Comparison of ENCODE assay signal across 9 cellular contexts in the genomic region with DNA sequence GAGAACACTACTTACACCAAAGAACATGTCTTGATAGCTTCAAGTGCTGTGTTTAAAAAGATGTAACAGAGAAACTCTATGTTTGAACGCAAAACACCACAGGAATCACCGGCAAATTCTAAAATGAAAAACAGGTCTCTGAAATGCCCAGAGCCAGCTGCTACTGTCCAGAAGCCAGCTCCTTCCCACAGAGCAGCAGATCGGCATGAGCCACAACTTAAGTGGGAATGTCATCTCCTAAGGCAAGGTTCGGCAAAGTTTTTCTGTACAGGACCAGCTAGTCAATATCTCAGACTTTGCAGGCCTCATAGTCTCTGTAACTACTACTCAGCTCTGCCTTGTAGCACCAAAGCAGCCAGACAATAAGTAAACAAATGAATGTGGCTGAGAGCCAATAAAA. TPM values are rescaled to one million over a fixed set of nuclear protein-coding genes. Genes with fewer than 3 reads are reported as not detected.
DNase-seq lines count a peak whose midpoint lies in the region; ATAC-seq and TF ChIP-seq lines count a peak whose summit lies in the region.
"Had no signal": no experiment of that assay in that cellular context is flagged by ENCODE, and none has a peak within 500 bp of the region (broad histone marks: within the 10 kb centered on the region; RNA-seq: fewer than 3 reads in every experiment).

No MANE protein-coding gene starts in this region.

- peak overlapping the region; percentile 91 to 96 for H3K27ac ChIP-seq in right atrium auricular region
- H3K27ac ChIP-seq in sigmoid colon = peak overlapping the region; percentile 93 to 94 (median 93)

- intact Hi-C loops in sigmoid colon (cut with DNase I) = no loop called here

- peaks cover 3% of the 10 kb centered on the region for H3K36me3 ChIP-seq in adipocyte (ENCODE audit: control insufficient read depth, insufficient read depth, low read length, severe bottlenecking)
- no peaks in the 10 kb centered on the region for H3K36me3 ChIP-seq in right atrium auricular region
- H3K36me3 ChIP-seq in sigmoid colon = no peaks in the 10 kb centered on the region

- in situ Hi-C loops in G401 (cut with HindIII; ENCODE audit: low sequenced_read_pairs) = no loop called here

- H3K27me3 ChIP-seq in adipocyte (replicated peaks; ENCODE audit: control insufficient read depth, insufficient read depth, low read length) = no peaks in the 10 kb centered on the region
- no peaks in the 10 kb centered on the region for H3K27me3 ChIP-seq in right atrium auricular region
- H3K27me3 ChIP-seq in sigmoid colon = no peaks in the 10 kb centered on the region

- 32 to 62% methylated on average over 4 of the region's 4 CpGs for WGBS in sigmoid colon, 2 donors

- no peaks in the 10 kb centered on the region for H3K9me3 ChIP-seq in adipocyte (ENCODE audit: control insufficient read depth, low read length)
- H3K9me3 ChIP-seq in right atrium auricular region = no peaks in the 10 kb centered on the region
- no peaks in the 10 kb centered on the region for H3K9me3 ChIP-seq in sigmoid colon

- no peak for ATAC-seq in HG03439 (IDR thresholded peaks at IDR 0.05; ENCODE audit: unreplicated experiment)
- ATAC-seq: natural killer cell treated with Interleukin-12 subunit alpha and Interleukin-12 subunit beta and Interleukin-15 and Interleukin-18, amount 100 ng/mL, for 72 hours had no signal

- TF ChIP-seq CTCF in right atrium auricular region (IDR thresholded peaks at IDR 0.05) (no peak), sigmoid colon (IDR thresholded peaks at IDR 0.05) (no peak)

- peak; percentile 62 for DNase-seq in G401 (ENCODE audit: low spot score)
- DNase-seq in adipocyte (ENCODE audit: low read depth) = peak; percentile 63
- DNase-seq in right atrium auricular region (ENCODE audit: low spot score) = no peak
- no peak for DNase-seq in sigmoid colon
- no peak for DNase-seq in ureter (ENCODE audit: low spot score)
- DNase-seq in HPDE6-E6E7 (ENCODE audit: extremely low spot score) = no peak
- DNase-seq in activated gamma-delta T cell (lab: John Stamatoyannopoulos, UW) = no peak

- no peak for TF ChIP-seq POLR2A in sigmoid colon (IDR thresholded peaks at IDR 0.05)

- peaks cover 35% of the 10 kb centered on the region for H3K4me1 ChIP-seq in adipocyte (ENCODE audit: control insufficient read depth, insufficient read depth, low read length)
- H3K4me1 ChIP-seq in right atrium auricular region = peaks cover 0 to 66% of the 10 kb centered on the region in 2 donors
- H3K4me1 ChIP-seq in sigmoid colon = peaks cover 0 to 71% (median 59%) of the 10 kb centered on the region in 4 donors

- TF ChIP-seq EP300 in sigmoid colon (IDR thresholded peaks at IDR 0.05) = peak in 2 of 4 donors; percentile 8 to 39

- H3K9ac ChIP-seq in adipocyte (ENCODE audit: low read length) = peak overlapping the region; percentile 47

- H3K4me3 ChIP-seq in adipocyte (ENCODE audit: low read length) = peak overlapping the region; percentile 55
- H3K4me3 ChIP-seq in right atrium auricular region = peak overlapping the region in 1 of 2 donors; percentile 7
- H3K4me3 ChIP-seq in sigmoid colon = peak overlapping the region; percentile 1 to 91 (median 50)

RNA-seq across cellular contexts. Expression of gene PLOD2, which starts 4.9 kb away (rescaled TPM):
- total RNA-seq in G401 (2014; rRNA removed; shearing (Covaris generic)) = 0.17 TPM in 1 of 2 replicates, not detected in the other
- total RNA-seq in right atrium auricular region (10 to 100 TPM; 18.2 to 30.5 TPM), sigmoid colon (10 to 100 TPM; 63.3 to 79.9 (median 75.5) TPM), ureter (17.7 TPM)
- 10 to 100 TPM; 13.6 to 36.7 (median 22.2) TPM for polyA plus RNA-seq in sigmoid colon

Comparison
In these comparisons a context has a peak if more than half of its experiments do, and no peak if none do; other contexts are left out.
1. DNase-seq: peak in G401 (single experiment) and adipocyte (single experiment); none in right atrium auricular region (single experiment), sigmoid colon (single experiment), ureter (single experiment), HPDE6-E6E7 (single experiment) and activated gamma-delta T cell (single experiment).
2. RNA of gene PLOD2, which starts 4.9 kb away (total RNA-seq): 63.3 to 79.9 TPM in sigmoid colon, 18.2 to 30.5 TPM in right atrium auricular region and 17.7 TPM in ureter (single experiment); 0.17 TPM in G401; every median in the first group is over 10 times any median in the second.